ENCODE assay signal across 9 cellular contexts in the genomic region with DNA sequence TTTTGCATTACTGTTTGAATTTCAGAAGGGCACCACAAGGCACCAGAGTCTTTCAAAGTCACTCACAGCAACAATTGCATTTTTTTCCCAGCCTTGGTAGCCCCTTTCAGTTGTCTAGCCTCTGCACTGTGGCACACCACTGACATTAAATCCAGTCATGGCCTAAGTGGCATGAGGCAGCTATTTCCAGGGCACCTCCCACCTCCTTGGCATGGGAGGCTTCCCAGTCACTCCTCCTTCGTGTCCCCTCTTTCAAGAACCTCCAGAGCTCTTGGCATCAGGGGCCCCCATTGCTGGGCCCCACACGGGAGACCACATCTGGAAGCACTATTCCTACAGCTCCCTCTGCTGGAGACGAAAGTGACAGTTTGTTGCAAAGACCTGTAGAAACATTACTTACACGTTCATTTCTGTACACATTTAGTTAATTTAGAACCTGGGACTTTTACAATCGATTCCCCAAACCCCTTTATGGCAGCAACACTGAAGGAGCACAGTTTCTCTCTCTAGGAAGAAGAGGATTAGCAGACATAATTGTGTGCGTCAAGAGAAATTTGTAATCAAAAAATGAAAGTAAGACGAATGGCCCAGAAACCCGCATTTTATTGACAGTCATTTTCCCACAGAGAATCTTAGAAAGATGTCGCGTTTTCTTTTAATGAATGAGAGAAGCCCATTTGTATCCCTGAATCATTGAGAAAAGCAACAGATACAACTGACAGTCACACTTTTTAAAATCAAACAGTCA. TPM values are rescaled to one million over a fixed set of nuclear protein-coding genes. Genes with fewer than 3 reads are reported as not detected.
DNase-seq lines count a peak whose midpoint lies in the region; ATAC-seq, FAIRE-seq and TF ChIP-seq lines count a peak whose summit lies in the region.
"Had no signal": no experiment of that assay in that cellular context is flagged by ENCODE, and none has a peak within 500 bp of the region (broad histone marks: within the 10 kb centered on the region; RNA-seq: fewer than 3 reads in every experiment).

No MANE protein-coding gene starts in this region.

- H2BK5ac ChIP-seq in H9 (ENCODE audit: insufficient read length, low read length), result no peak overlapping the region

- no peak overlapping the region for H4K5ac ChIP-seq in H9 (ENCODE audit: insufficient read length, low read depth, low read length)

- no peak overlapping the region for H2BK120ac ChIP-seq in H9 (ENCODE audit: low read depth, low read length, poor library complexity, severe bottlenecking)

- peaks cover 4% of the 10 kb centered on the region for H3K79me1 ChIP-seq in H9 (ENCODE audit: insufficient read depth, low read depth, low read length, poor library complexity, severe bottlenecking)

- H2AK5ac ChIP-seq in H9 (ENCODE audit: insufficient read length, low read length), result no peak overlapping the region

- ATAC-seq in WTC11 (no peak), GM21360 (IDR thresholded peaks at IDR 0.05; ENCODE audit: unreplicated experiment) (no peak), GM21526 (IDR thresholded peaks at IDR 0.05; ENCODE audit: low FRiP score, unreplicated experiment) (no peak)

- no peak overlapping the region for H3K18ac ChIP-seq in H9 (ENCODE audit: insufficient read length, low read depth, low read length)

- no peak overlapping the region for H3K56ac ChIP-seq in H9 (ENCODE audit: insufficient read length, low read depth, low read length)

- no peaks in the 10 kb centered on the region; the same call in 1 of the 2 replicates for H3K27me3 ChIP-seq in H9 (ENCODE audit: insufficient read depth, low read length)

- TF ChIP-seq CTCF in H9 (conservative IDR thresholded peaks at IDR 0.05) (peak; percentile 76), WTC11 (IDR thresholded peaks at IDR 0.05) (peak; percentile 43; the same call in 1 of the 2 replicates), kidney (IDR thresholded peaks at IDR 0.05; ENCODE audit: borderline replicate concordance, extremely low read depth, insufficient read depth) (peak; percentile 10)

- H3K23me2 ChIP-seq in H9 (ENCODE audit: insufficient read length, low read depth, low read length, poor library complexity, severe bottlenecking), result no peaks in the 10 kb centered on the region

- H2AFZ ChIP-seq in H9 (ENCODE audit: low read length), result no peak overlapping the region

- no peaks in the 10 kb centered on the region for H3K9me3 ChIP-seq in H9 (ENCODE audit: control insufficient read depth, low read depth, low read length)
- H3K9me3 ChIP-seq in kidney (ENCODE audit: control insufficient read depth in 1 of 2, low read length in 2 of 2), result no peaks in the 10 kb centered on the region

- no peaks in the 10 kb centered on the region for H4K20me1 ChIP-seq in H9 (ENCODE audit: control insufficient read depth, insufficient read depth, insufficient read length)

- no peak overlapping the region for H3K9ac ChIP-seq in H9 (ENCODE audit: extremely low read depth, insufficient read length, low read length)
- H3K9ac ChIP-seq in kidney (ENCODE audit: low read length in 2 of 2), result no peak overlapping the region

- H3K27me3 Mint-ChIP-seq in H9 (ENCODE audit: low read depth), result peaks cover 29% of the 10 kb centered on the region
- H3K27me3 Mint-ChIP-seq in WTC11 (ENCODE audit: low read depth), result peaks cover 23% of the 10 kb centered on the region

- H3K79me2 ChIP-seq in H9 (ENCODE audit: insufficient read depth, low read length), result peaks cover 5% of the 10 kb centered on the region; the same call in 1 of the 2 replicates

- peak overlapping the region; percentile 15 for H3K4me2 ChIP-seq in H9 (ENCODE audit: insufficient read depth, insufficient read length, low read length)

- H3K36me3 Mint-ChIP-seq in H9 (ENCODE audit: insufficient read depth in 1 of 3, low read depth in 3 of 3), result peaks cover 28 to 60% (median 42%) of the 10 kb centered on the region in 3 experiments; a peak in 6 of 7 replicates
- H3K36me3 Mint-ChIP-seq in WTC11, result peaks cover 41% of the 10 kb centered on the region

- no peak for FAIRE-seq in kidney (lab: Jason Lieb, UNC)

- WGBS in H9 (ENCODE audit: extremely low coverage, insufficient read length, low lambda C conversion rate), result no CpG with 5 or more reads among the region's 10 CpGs

- peaks cover 9 to 22% of the 10 kb centered on the region in 2 donors for H3K36me3 ChIP-seq in kidney (ENCODE audit: control insufficient read depth in 1 of 2, insufficient read depth in 2 of 2, low read length in 2 of 2)

- H2BK20ac ChIP-seq in H9 (ENCODE audit: low read depth, low read length, poor library complexity, severe bottlenecking), result no peak overlapping the region

- no peak overlapping the region for H2BK12ac ChIP-seq in H9 (ENCODE audit: insufficient read length, low read depth, low read length)

- H3K27ac Mint-ChIP-seq in H9 (peak overlapping the region in 1 of 3 experiments; percentile 32; a peak in 1 of 7 replicates), WTC11 (peak overlapping the region; percentile 42)

- intact Hi-C loops in kidney (cut with DNase I), result no loop called here

- H3K4me1 Mint-ChIP-seq in H9, result peaks cover 37 to 43% of the 10 kb centered on the region in 2 experiments
- peaks cover 52% of the 10 kb centered on the region for H3K4me1 Mint-ChIP-seq in WTC11

- H3K4me1 ChIP-seq in H9 (ENCODE audit: insufficient read depth, low read length) (peaks cover 4% of the 10 kb centered on the region; the same call in 1 of the 2 replicates), kidney (ENCODE audit: control insufficient read depth in 1 of 2, insufficient read depth in 1 of 2, low read depth in 1 of 2, low read length in 2 of 2) (no peaks in the 10 kb centered on the region)

- H3K4me3 Mint-ChIP-seq in H9, result no peak overlapping the region; a peak in 2 of 5 replicates
- no peak overlapping the region for H3K4me3 Mint-ChIP-seq in WTC11

- H3K9me3 Mint-ChIP-seq in H9 (no peaks in the 10 kb centered on the region), WTC11 (no peaks in the 10 kb centered on the region)

- no peak overlapping the region for H3T11ph ChIP-seq in H9 (ENCODE audit: low read length)

- H3K27ac ChIP-seq in H9 (ENCODE audit: insufficient read length, low read depth, low read length) (no peak overlapping the region), kidney (ENCODE audit: low read depth in 2 of 2, low read length in 2 of 2) (no peak overlapping the region)

- no peak overlapping the region for H3K4me3 ChIP-seq in kidney (ENCODE audit: low read length in 2 of 2)

- no peak overlapping the region for H3K23ac ChIP-seq in H9 (ENCODE audit: insufficient read length, low read depth, low read length)

- CTCF ChIA-PET in WTC11 (lab: Charles Lee), result interaction anchor here (0.6 to 1.8 kb wide), 29 partner anchors 8 to 238 kb away, joined by 3 to 28 read pairs (median 4); a partner anchor contains a TSS

- DNase-seq in COR-L47 (lab: John Stamatoyannopoulos, UW) (peak; percentile 30), H9 (peak; percentile 62), WTC11 (ENCODE audit: low spot score) (peak; percentile 62), kidney (peak; percentile 45), KG1 (lab: John Stamatoyannopoulos, UW) (no peak), hippocampal formation (lab: John Stamatoyannopoulos, UW) (no peak)

- no peak overlapping the region for H2BK15ac ChIP-seq in H9 (ENCODE audit: low read depth, low read length)

- no peak overlapping the region for H3K4ac ChIP-seq in H9 (ENCODE audit: low read depth, low read length)

- no peak overlapping the region for H4K8ac ChIP-seq in H9 (replicated peaks; ENCODE audit: insufficient read length, low read depth, low read length)

- POLR2A ChIA-PET in WTC11 (lab: Charles Lee), result interaction anchor here (0.6 to 1.4 kb wide), 2 partner anchors 19 to 21 kb away, joined by 3 to 4 read pairs; a partner anchor contains a TSS

- H4K91ac ChIP-seq in H9 (ENCODE audit: insufficient read length, low read depth, low read length), result no peak overlapping the region

- H3K14ac ChIP-seq in H9 (ENCODE audit: insufficient read depth, low read length), result no peak overlapping the region

TF ChIP-seq in WTC11, 78 proteins besides CTCF, POLR2A, EP300 and RAD21 (continues in another document):
- TF ChIP-seq, protein P1, sequence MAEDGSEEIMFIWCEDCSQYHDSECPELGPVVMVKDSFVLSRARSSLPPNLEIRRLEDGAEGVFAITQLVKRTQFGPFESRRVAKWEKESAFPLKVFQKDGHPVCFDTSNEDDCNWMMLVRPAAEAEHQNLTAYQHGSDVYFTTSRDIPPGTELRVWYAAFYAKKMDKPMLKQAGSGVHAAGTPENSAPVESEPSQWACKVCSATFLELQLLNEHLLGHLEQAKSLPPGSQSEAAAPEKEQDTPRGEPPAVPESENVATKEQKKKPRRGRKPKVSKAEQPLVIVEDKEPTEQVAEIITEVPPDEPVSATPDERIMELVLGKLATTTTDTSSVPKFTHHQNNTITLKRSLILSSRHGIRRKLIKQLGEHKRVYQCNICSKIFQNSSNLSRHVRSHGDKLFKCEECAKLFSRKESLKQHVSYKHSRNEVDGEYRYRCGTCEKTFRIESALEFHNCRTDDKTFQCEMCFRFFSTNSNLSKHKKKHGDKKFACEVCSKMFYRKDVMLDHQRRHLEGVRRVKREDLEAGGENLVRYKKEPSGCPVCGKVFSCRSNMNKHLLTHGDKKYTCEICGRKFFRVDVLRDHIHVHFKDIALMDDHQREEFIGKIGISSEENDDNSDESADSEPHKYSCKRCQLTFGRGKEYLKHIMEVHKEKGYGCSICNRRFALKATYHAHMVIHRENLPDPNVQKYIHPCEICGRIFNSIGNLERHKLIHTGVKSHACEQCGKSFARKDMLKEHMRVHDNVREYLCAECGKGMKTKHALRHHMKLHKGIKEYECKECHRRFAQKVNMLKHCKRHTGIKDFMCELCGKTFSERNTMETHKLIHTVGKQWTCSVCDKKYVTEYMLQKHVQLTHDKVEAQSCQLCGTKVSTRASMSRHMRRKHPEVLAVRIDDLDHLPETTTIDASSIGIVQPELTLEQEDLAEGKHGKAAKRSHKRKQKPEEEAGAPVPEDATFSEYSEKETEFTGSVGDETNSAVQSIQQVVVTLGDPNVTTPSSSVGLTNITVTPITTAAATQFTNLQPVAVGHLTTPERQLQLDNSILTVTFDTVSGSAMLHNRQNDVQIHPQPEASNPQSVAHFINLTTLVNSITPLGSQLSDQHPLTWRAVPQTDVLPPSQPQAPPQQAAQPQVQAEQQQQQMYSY (CRISPR knock-in tag; IDR thresholded peaks at IDR 0.05), result no peak
- 0 out of 2 replicates have a peak, but pooled peaks have one; percentile 7 for TF ChIP-seq PRRX2 (CRISPR knock-in tag; IDR thresholded peaks at IDR 0.05)

RNA-seq across cellular contexts. Expression of a gene that starts 5.7 kb away (rescaled TPM):
- total RNA-seq in H9 (2021), result 0.99 and 1.6 TPM in 2 replicates
- total RNA-seq in WTC11 (2021), result 1.6 to 2.4 TPM (median 1.6 TPM) in 3 replicates
- 0.85 TPM for total RNA-seq in kidney
- 0.54 TPM for polyA plus RNA-seq in kidney (ENCODE audit: insufficient read depth, low read depth, low replicate concordance)

RNA-seq across cellular contexts. Expression of a gene that starts 13.6 kb away (rescaled TPM):
- total RNA-seq in H9 (2021), result 547 and 582 TPM in 2 replicates
- 441 to 512 TPM (median 491 TPM) in 3 replicates for total RNA-seq in WTC11 (2021)
- 377 TPM for total RNA-seq in kidney
- 605 TPM for polyA plus RNA-seq in kidney (ENCODE audit: insufficient read depth, low read depth, low replicate concordance)

RNA-seq across cellular contexts. Expression of a gene that starts 20.1 kb away (rescaled TPM):
- 4.9 and 7.1 TPM in 2 replicates for total RNA-seq in H9 (2021)
- 9.2 to 14.0 TPM (median 12.9 TPM) in 3 replicates for total RNA-seq in WTC11 (2021)
- 43.6 TPM for total RNA-seq in kidney
- 7.7 TPM for polyA plus RNA-seq in kidney (ENCODE audit: insufficient read depth, low read depth, low replicate concordance)

RNA-seq across cellular contexts. Expression of a gene that starts 50.0 kb away (rescaled TPM):
- total RNA-seq in H9 (2021), result 107 and 114 TPM in 2 replicates
- 105 to 113 TPM (median 107 TPM) in 3 replicates for total RNA-seq in WTC11 (2021)
- total RNA-seq in kidney, result 73.0 TPM
- 43.4 TPM for polyA plus RNA-seq in kidney (ENCODE audit: insufficient read depth, low read depth, low replicate concordance)

RNA-seq across cellular contexts. Expression of a gene that starts 58.2 kb away (rescaled TPM):
- total RNA-seq in H9 (2021) (89.9 and 93.4 TPM in 2 replicates), WTC11 (2021) (74.7 to 78.7 TPM (median 78.3 TPM) in 3 replicates), kidney (not detected)
- polyA plus RNA-seq in kidney (ENCODE audit: insufficient read depth, low read depth, low replicate concordance), result not detected
- total RNA-seq: glomerular endothelial cell had no signal

Comparison
In these comparisons a context has a peak if more than half of its experiments do, and no peak if none do; other contexts are left out.
1. DNase-seq: peak in COR-L47 (single experiment), H9 (single experiment), WTC11 (single experiment) and kidney (single experiment); none in KG1 (single experiment) and hippocampal formation (0 of 2).
2. CTCF ChIP-seq: peak in every context shown above with its lines; median percentile 76 in H9; 43 in WTC11; 10 in kidney.